In genomic region chr19:11781295-11782057, GRCh38 we compare ENCODE assay signal across 20 cellular contexts. TPM values are rescaled to one million over a fixed set of nuclear protein-coding genes. Genes with fewer than 3 reads are reported as not detected.
A peak's percentile ranks its signal among the peaks of the same experiment; 100 is the strongest.
DNase-seq lines count a peak whose midpoint lies in the region; ATAC-seq, FAIRE-seq and TF ChIP-seq lines count a peak whose summit lies in the region.
"Had no signal": no experiment of that assay in that cellular context is flagged by ENCODE, and none has a peak within 500 bp of the region (broad histone marks: within the 10 kb centered on the region; RNA-seq: fewer than 3 reads in every experiment).

No MANE protein-coding gene starts in this region.

- no peak for FAIRE-seq in GM12891 (lab: Jason Lieb, UNC)
- FAIRE-seq: colon, endothelial cell of umbilical vein, H1 had no signal

- DNase-seq in GM12891 (ENCODE audit: insufficient read length, low spot score), result no peak
- peak; percentile 34 to 57 for DNase-seq in erythroblast (lab: John Stamatoyannopoulos, UW)
- DNase-seq in renal cortical epithelial cell (ENCODE audit: low read depth), result peak; percentile 13
- no peak for DNase-seq in activated CD4-positive, alpha-beta T cell treated with anti-CD3 and anti-CD28 coated beads, Interleukin-2, amount 50 U/mL, for 48 hours
- DNase-seq in caudate nucleus (lab: John Stamatoyannopoulos, UW), result no peak
- DNase-seq in naive thymus-derived CD8-positive, alpha-beta T cell, result no peak
- DNase-seq: activated T-cell treated with anti-CD3 and anti-CD28 coated beads, Interleukin-2, amount 50 U/mL, for 48 hours; left colon; NCI-H345; retina; SK-N-SH; stimulated activated CD4-positive, alpha-beta T cell treated with anti-CD3 and anti-CD28 coated beads, Interleukin-15, amount 100 ng/mL, for 24 hours; T1000 had no signal

- peaks cover 0 to 96% (median 43%) of the 10 kb centered on the region in 9 donors for H3K9me3 Mint-ChIP-seq in naive thymus-derived CD8-positive, alpha-beta T cell

- no peak for ATAC-seq in naive thymus-derived CD8-positive, alpha-beta T cell
- ATAC-seq: activated CD4-positive, CD25-positive, alpha-beta regulatory T cell treated with anti-CD3 and anti-CD28 coated beads, Interleukin-2, amount 50 U/mL, for 24 hours; left colon had no signal

- no peak overlapping the region for H2AFZ ChIP-seq in OCI-LY3 (ENCODE audit: low read depth, low read length)

- no peaks in the 10 kb centered on the region for H3K4me1 Mint-ChIP-seq in naive thymus-derived CD8-positive, alpha-beta T cell
- H3K4me1 Mint-ChIP-seq: activated naive CD4-positive, alpha-beta T cell treated with anti-CD3 and anti-CD28 coated beads, Interleukin-2, amount 50 U/mL, for 24 hours had no signal

- no peak for TF ChIP-seq CTCF in OCI-LY3 (IDR thresholded peaks at IDR 0.05; ENCODE audit: low read depth, low read length)

- TF ChIP-seq POLR2A in GM12891 (IDR thresholded peaks at IDR 0.05; ENCODE audit: low read depth, low read length), result no peak
- TF ChIP-seq POLR2A in erythroblast (IDR thresholded peaks at IDR 0.05; ENCODE audit: low read length), result no peak

- no peaks in the 10 kb centered on the region for H3K79me2 ChIP-seq in OCI-LY3 (ENCODE audit: low read length)

- H3K36me3 ChIP-seq in OCI-LY3 (replicated peaks; ENCODE audit: low read depth, low read length), result peaks cover 87% of the 10 kb centered on the region

- no peaks in the 10 kb centered on the region for H3K27me3 Mint-ChIP-seq in naive thymus-derived CD8-positive, alpha-beta T cell
- H3K27me3 Mint-ChIP-seq: activated naive CD4-positive, alpha-beta T cell treated with anti-CD3 and anti-CD28 coated beads, Interleukin-2, amount 50 U/mL, for 24 hours had no signal

- peak overlapping the region; percentile 78 for H3K27ac ChIP-seq in OCI-LY3 (ENCODE audit: low read length)
- no peak overlapping the region for H3K27ac ChIP-seq in caudate nucleus (ENCODE audit: low read depth, low read length)

- H3K4me2 ChIP-seq in OCI-LY3 (ENCODE audit: low read length), result no peak overlapping the region
- H3K4me2 ChIP-seq: SK-N-SH had no signal

- H3K9me3 ChIP-seq in OCI-LY3 (ENCODE audit: insufficient read depth, low read length), result peaks cover 66% of the 10 kb centered on the region

- no peak overlapping the region for H3K4me3 ChIP-seq in OCI-LY3 (ENCODE audit: low read length)

- H3K4me1 ChIP-seq in OCI-LY3 (ENCODE audit: low read length), result peaks cover 12% of the 10 kb centered on the region

- H3K4me3 Mint-ChIP-seq in naive thymus-derived CD8-positive, alpha-beta T cell, result no peak overlapping the region
- H3K4me3 Mint-ChIP-seq: activated naive CD4-positive, alpha-beta T cell treated with anti-CD3 and anti-CD28 coated beads, Interleukin-2, amount 50 U/mL, for 24 hours had no signal

- H3K27ac Mint-ChIP-seq in naive thymus-derived CD8-positive, alpha-beta T cell, result no peak overlapping the region
- H3K27ac Mint-ChIP-seq: activated naive CD4-positive, alpha-beta T cell treated with anti-CD3 and anti-CD28 coated beads, Interleukin-2, amount 50 U/mL, for 24 hours had no signal

- POLR2A ChIA-PET in naive thymus-derived CD8-positive, alpha-beta T cell (lab: Charles Lee), result no interaction called here

- H4K20me1 ChIP-seq in OCI-LY3 (ENCODE audit: insufficient read depth, low read length), result no peaks in the 10 kb centered on the region

- H3K27me3 ChIP-seq in OCI-LY3 (ENCODE audit: low read depth, low read length), result no peaks in the 10 kb centered on the region

- peaks cover 44 to 82% (median 49%) of the 10 kb centered on the region in 3 donors for H3K36me3 Mint-ChIP-seq in naive thymus-derived CD8-positive, alpha-beta T cell

- no peak overlapping the region for H3K9ac ChIP-seq in OCI-LY3 (ENCODE audit: low read length)
- H3K9ac ChIP-seq: SK-N-SH had no signal

TF ChIP-seq in GM12891, 5 proteins besides CTCF, POLR2A, EP300 and RAD21:
- no peak for TF ChIP-seq TAF1 (IDR thresholded peaks at IDR 0.05; ENCODE audit: low read depth, low read length)
- TF ChIP-seq SPI1 (IDR thresholded peaks at IDR 0.05; ENCODE audit: low read depth, low read length), result peak; percentile 59

RNA-seq across cellular contexts. Expression of gene ZNF441, which starts 14.7 kb away (rescaled TPM):
- 2.7 TPM for polyA plus RNA-seq in GM12891 (2012; ENCODE audit: low read depth, missing spikeins)
- total RNA-seq in renal cortical epithelial cell, result 9.6 and 16.3 TPM in 2 replicates
- 10 to 100 TPM; 32.7 to 33.7 TPM for total RNA-seq in naive thymus-derived CD8-positive, alpha-beta T cell
- 1 to 10 TPM; 3.6 to 7.0 (median 5.5) TPM for polyA plus RNA-seq in naive thymus-derived CD8-positive, alpha-beta T cell

RNA-seq across cellular contexts. Expression of gene ZNF491, which starts 16.8 kb away (rescaled TPM):
- 0.27 TPM for polyA plus RNA-seq in GM12891 (2012; ENCODE audit: low read depth, missing spikeins)
- total RNA-seq in renal cortical epithelial cell, result 0.17 and 2.9 TPM in 2 replicates
- 1 to 10 TPM; 5.0 to 5.9 TPM for total RNA-seq in naive thymus-derived CD8-positive, alpha-beta T cell
- polyA plus RNA-seq in naive thymus-derived CD8-positive, alpha-beta T cell, result under 1 TPM; 0.11 to 0.69 (median 0.16) TPM
- total RNA-seq: G401 had no signal

RNA-seq across cellular contexts. Expression of gene ZNF440, which starts 32.6 kb away (rescaled TPM):
- 3.4 TPM for polyA plus RNA-seq in GM12891 (2012; ENCODE audit: low read depth, missing spikeins)
- 10.8 and 15.9 TPM in 2 replicates for total RNA-seq in renal cortical epithelial cell
- 10 to 100 TPM; 21.8 to 24.0 TPM for total RNA-seq in naive thymus-derived CD8-positive, alpha-beta T cell
- polyA plus RNA-seq in naive thymus-derived CD8-positive, alpha-beta T cell, result 1 to 10 TPM; 1.5 to 3.9 (median 3.2) TPM

RNA-seq across cellular contexts. Expression of gene ZNF823, which starts 42.7 kb away (rescaled TPM):
- polyA plus RNA-seq in GM12891 (2012; ENCODE audit: low read depth, missing spikeins), result 0.69 TPM
- total RNA-seq in renal cortical epithelial cell, result 24.3 and 28.7 TPM in 2 replicates
- 1 to 10 TPM; 7.2 to 7.3 TPM for total RNA-seq in naive thymus-derived CD8-positive, alpha-beta T cell
- 1 to 10 TPM; 2.0 to 3.2 (median 2.8) TPM for polyA plus RNA-seq in naive thymus-derived CD8-positive, alpha-beta T cell

Comparison
In these comparisons a context has a peak if more than half of its experiments do, and no peak if none do; other contexts are left out.
1. DNase-seq: peak in erythroblast (2 of 2) and renal cortical epithelial cell (single experiment); none in GM12891 (single experiment), activated CD4-positive, alpha-beta T cell treated with anti-CD3 and anti-CD28 coated beads, Interleukin-2, amount 50 U/mL, for 48 hours (0 of 2), caudate nucleus (0 of 61) and naive thymus-derived CD8-positive, alpha-beta T cell (0 of 10).